In genomic region chr11:2390091-2390870, GRCh38 we compare ENCODE assay signal across 10 cellular contexts. TPM values are rescaled to one million over a fixed set of nuclear protein-coding genes. Genes with fewer than 3 reads are reported as not detected.
DNase-seq lines count a peak whose midpoint lies in the region; ATAC-seq and TF ChIP-seq lines count a peak whose summit lies in the region.
"Had no signal": no experiment of that assay in that cellular context is flagged by ENCODE, and none has a peak within 500 bp of the region (broad histone marks: within the 10 kb centered on the region; RNA-seq: fewer than 3 reads in every experiment).

No MANE protein-coding gene starts in this region.

- no peaks in the 10 kb centered on the region; the same call in 1 of the 2 replicates for H3K9me3 ChIP-seq in AG04450 (ENCODE audit: control insufficient read depth, insufficient read depth, low read length)
- no peaks in the 10 kb centered on the region for H3K9me3 ChIP-seq in KOPT-K1 (ENCODE audit: insufficient read depth, low read length, poor library complexity, severe bottlenecking)
- H3K9me3 ChIP-seq in esophagus (ENCODE audit: control insufficient read depth in 2 of 2, insufficient read depth in 1 of 2, low read depth in 1 of 2, low read length in 1 of 2): no peaks in the 10 kb centered on the region

- H3K27ac ChIP-seq in AG04450 (ENCODE audit: low read depth, low read length) (peak overlapping the region; percentile 61), KOPT-K1 (ENCODE audit: low read depth, low read length, poor library complexity, severe bottlenecking) (peak overlapping the region; percentile 71), esophagus (ENCODE audit: low read depth in 2 of 2, low read length in 1 of 2) (peak overlapping the region; percentile 71 to 79)

- CTCF ChIA-PET in AG04450 (lab: Charles Lee): interaction anchor here (0.6 to 1.7 kb wide), 5 partner anchors 16 to 546 kb away, joined by 3 to 5 read pairs (median 4); no protein-coding TSS in a partner anchor

- peaks cover 29% of the 10 kb centered on the region for H3K4me1 Mint-ChIP-seq in nephron

- POLR2A ChIA-PET in AG04450 (lab: Yijun Ruan, JAX): interaction anchor here (0.6 to 1.5 kb wide), 7 partner anchors 9 to 18 kb away, joined by 4 to 27 read pairs (median 6); partner anchors contain the start of genes CD81 and TSSC4

- WGBS in esophagus, 2 donors: 50 to 62% methylated on average over 25 of the region's 25 CpGs

- peak overlapping the region in 2 of 3 experiments; percentile 64 to 85 for H3K27ac Mint-ChIP-seq in nephron

- H3K27me3 Mint-ChIP-seq in nephron (ENCODE audit: low read depth): no peaks in the 10 kb centered on the region

- no peak for ATAC-seq in GM18867 (IDR thresholded peaks at IDR 0.05; ENCODE audit: unreplicated experiment)

- peaks cover 34 to 50% of the 10 kb centered on the region in 2 donors for H3K4me1 ChIP-seq in esophagus (ENCODE audit: control insufficient read depth in 2 of 2, insufficient read depth in 2 of 2, low read length in 1 of 2)

- no peaks in the 10 kb centered on the region for H3K9me3 Mint-ChIP-seq in nephron

- TF ChIP-seq CTCF in AG04450 (IDR thresholded peaks at IDR 0.05; ENCODE audit: low read depth, low read length): no peak
- TF ChIP-seq CTCF in nephron (IDR thresholded peaks at IDR 0.05; ENCODE audit: unreplicated experiment in 3 of 3): no peak

- DNase-seq in AG04450 (ENCODE audit: low read depth, low spot score): no peak
- DNase-seq in activated CD4-positive, alpha-beta T cell treated with anti-CD3 and anti-CD28 coated beads, Interleukin-2, amount 50 U/mL, for 4 hours: no peak
- no peak for DNase-seq in foreskin melanocyte
- DNase-seq in RKO (ENCODE audit: low spot score): no peak
- DNase-seq: retina; stimulated activated naive CD4-positive, alpha-beta T cell had no signal

- H3K36me3 Mint-ChIP-seq in nephron (ENCODE audit: low read depth): peaks cover 5% of the 10 kb centered on the region

- peak overlapping the region in 1 of 3 experiments; percentile 29 for H3K4me3 Mint-ChIP-seq in nephron

- peaks cover 65% of the 10 kb centered on the region; the same call in 1 of the 2 replicates for H3K36me3 ChIP-seq in KOPT-K1 (ENCODE audit: insufficient read depth, low read length)
- H3K36me3 ChIP-seq in esophagus (ENCODE audit: control insufficient read depth in 2 of 2, insufficient read depth in 2 of 2, low read length in 1 of 2): peaks cover 0 to 43% of the 10 kb centered on the region in 2 donors

- H3K27me3 ChIP-seq in AG04450 (ENCODE audit: control insufficient read depth, insufficient read depth, low read length): no peaks in the 10 kb centered on the region
- H3K27me3 ChIP-seq in esophagus (ENCODE audit: control insufficient read depth in 1 of 2, insufficient read depth in 2 of 2, low read length in 2 of 2): no peaks in the 10 kb centered on the region

- no peak overlapping the region for H3K4me3 ChIP-seq in AG04450 (ENCODE audit: low read depth, low read length)
- no peak overlapping the region for H3K4me3 ChIP-seq in esophagus (ENCODE audit: low read depth in 1 of 2, low read length in 2 of 2)

RNA-seq across cellular contexts. Expression of gene TSSC4, which starts 10.3 kb away (rescaled TPM):
- polyA plus RNA-seq in AG04450 (2011; rRNA removed): 13.3 and 19.2 TPM in 2 replicates
- 10.3 and 15.1 TPM in 2 replicates for polyA minus RNA-seq in AG04450 (2011; rRNA and poly(A)+ RNA removed)
- 10 to 100 TPM; 29.5 to 34.6 TPM for polyA plus RNA-seq in esophagus

RNA-seq across cellular contexts. Expression of gene CD81, which starts 13.2 kb away (rescaled TPM):
- polyA plus RNA-seq in AG04450 (2011; rRNA removed): 260 and 359 TPM in 2 replicates
- 392 and 552 TPM in 2 replicates for polyA minus RNA-seq in AG04450 (2011; rRNA and poly(A)+ RNA removed)
- 100 to 1,000 TPM in 1 of 2 donors, 10 to 100 TPM in 1; 56.8 to 175 TPM for polyA plus RNA-seq in esophagus

RNA-seq across cellular contexts. Expression of gene TRPM5, which starts 54.0 kb away (rescaled TPM):
- polyA plus RNA-seq in AG04450 (2011; rRNA removed): not detected in 2 replicates
- not detected in 2 replicates for polyA minus RNA-seq in AG04450 (2011; rRNA and poly(A)+ RNA removed)
- polyA plus RNA-seq in esophagus: under 1 TPM in 1 of 2 donors, not detected in 1; 0.01 TPM

RNA-seq across cellular contexts. Expression of gene KCNQ1, which starts 54.5 kb away (rescaled TPM):
- not detected in 2 replicates for polyA plus RNA-seq in AG04450 (2011; rRNA removed)
- polyA minus RNA-seq in AG04450 (2011; rRNA and poly(A)+ RNA removed): not detected in 2 replicates
- under 1 TPM; 0.31 to 0.52 TPM for polyA plus RNA-seq in esophagus
